ENCODE assay signal across 30 cellular contexts in the genomic region with DNA sequence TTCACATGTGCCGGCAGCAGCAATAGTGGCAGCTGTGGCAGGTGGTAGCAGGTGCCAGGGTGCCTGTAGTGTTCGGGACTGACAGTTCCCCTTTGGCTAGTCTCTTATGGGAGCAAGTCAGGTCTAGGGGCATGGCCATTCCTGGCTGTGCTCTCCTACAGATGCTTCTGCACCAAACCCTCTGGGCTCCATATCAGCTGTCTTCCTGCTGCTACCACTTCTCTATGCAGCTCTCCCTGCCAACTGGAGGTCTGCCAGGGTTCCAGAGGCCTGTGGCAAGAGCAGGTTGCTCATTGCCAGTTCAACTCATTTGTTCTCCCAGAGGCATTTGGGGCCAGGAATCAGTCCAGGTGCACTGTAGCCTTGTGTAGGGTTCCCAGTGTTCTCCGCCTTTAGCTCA.
DNase-seq lines count a peak whose midpoint lies in the region; ATAC-seq and TF ChIP-seq lines count a peak whose summit lies in the region.
"Had no signal": no experiment of that assay in that cellular context is flagged by ENCODE, and none has a peak within 500 bp of the region (broad histone marks: within the 10 kb centered on the region; RNA-seq: fewer than 3 reads in every experiment).

No MANE protein-coding gene starts in this region.

- intact Hi-C loops in MCF 10A (cut with micrococcal nuclease), result no loop called here
- intact Hi-C loops in breast epithelium (cut with DNase I; ENCODE audit: low total_unique reads), result no loop called here
- intact Hi-C loops in left ventricle myocardium superior (cut with micrococcal nuclease), result no loop called here

- no TSS peak for BruUV-seq in MCF 10A (replicated peaks; lab: Mats Ljungman, UMichigan)

- H3K9me3 ChIP-seq in breast epithelium, result no peaks in the 10 kb centered on the region
- H3K9me3 ChIP-seq: ascending aorta, colonic mucosa, prostate gland had no signal

- H3K27me3 ChIP-seq in breast epithelium, result no peaks in the 10 kb centered on the region
- H3K27me3 ChIP-seq: ascending aorta, cardiac muscle cell, colonic mucosa had no signal

- H3K27ac Mint-ChIP-seq in MCF 10A (ENCODE audit: low read depth, unreplicated experiment), result no peak overlapping the region
- H3K27ac Mint-ChIP-seq in stimulated activated memory B cell treated with anti-CD40 and anti-IgM and Interleukin-4, amounts not matched to agents 10 μg/mL and 1 μg/mL and 100 μg/mL, for 72 hours, result no peak overlapping the region
- H3K27ac Mint-ChIP-seq in activated T-cell treated with anti-CD3 and anti-CD28 coated beads, Interleukin-2, amount 50 U/mL, for 24 hours, result no peak overlapping the region
- no peak overlapping the region for H3K27ac Mint-ChIP-seq in HFFc6
- H3K27ac Mint-ChIP-seq: activated naive CD8-positive, alpha-beta T cell treated with anti-CD3 and anti-CD28 coated beads, Interleukin-2, amount 10 ng/mL, durations not matched to agents 7 days and 5 days; CD4-positive, alpha-beta T cell; T-cell had no signal

- H3K4me3 ChIP-seq in breast epithelium, result no peak overlapping the region
- H3K4me3 ChIP-seq: ascending aorta, cardiac muscle cell, colonic mucosa, prostate gland had no signal

- H3K27ac ChIP-seq in breast epithelium, result no peak overlapping the region
- H3K27ac ChIP-seq: ascending aorta, cardiac muscle cell, colonic mucosa, epithelial cell of prostate, HL-60, KMS-11, prostate gland, WERI-Rb-1 had no signal

- TF ChIP-seq CTCF in MCF 10A (IDR thresholded peaks at IDR 0.05; ENCODE audit: unreplicated experiment) (no peak), breast epithelium (IDR thresholded peaks at IDR 0.05) (no peak), HFFc6 (IDR thresholded peaks at IDR 0.05) (no peak)

- H3K4me3 Mint-ChIP-seq in MCF 10A (ENCODE audit: unreplicated experiment) (no peak overlapping the region), HFFc6 (no peak overlapping the region)
- H3K4me3 Mint-ChIP-seq in stimulated activated memory B cell treated with anti-CD40 and anti-IgM and Interleukin-4, amounts not matched to agents 10 μg/mL and 1 μg/mL and 100 μg/mL, for 72 hours, result no peak overlapping the region
- H3K4me3 Mint-ChIP-seq in activated T-cell treated with anti-CD3 and anti-CD28 coated beads, Interleukin-2, amount 50 U/mL, for 24 hours, result no peak overlapping the region
- H3K4me3 Mint-ChIP-seq: activated naive CD8-positive, alpha-beta T cell treated with anti-CD3 and anti-CD28 coated beads, Interleukin-2, amount 10 ng/mL, durations not matched to agents 7 days and 5 days; CD4-positive, alpha-beta T cell; T-cell had no signal

- ATAC-seq in left ventricle myocardium superior (peak; percentile 98), HG03135 (IDR thresholded peaks at IDR 0.05; ENCODE audit: unreplicated experiment) (no peak)
- ATAC-seq in stimulated activated memory B cell treated with anti-CD40 and anti-IgM and Interleukin-4, amounts not matched to agents 10 μg/mL and 1 μg/mL and 100 μg/mL, for 72 hours, result peak; percentile 39
- ATAC-seq: T-cell had no signal

- TF ChIP-seq POLR2A in breast epithelium (IDR thresholded peaks at IDR 0.05), result no peak

- DNase-seq in MCF 10A (ENCODE audit: unreplicated experiment) (peak; percentile 33), breast epithelium (ENCODE audit: low spot score in 2 of 2) (no peak), RPMI8226 (peak; percentile 16), left ventricle myocardium superior (peak; percentile 94), HFFc6 (no peak)
- no peak for DNase-seq in activated T-cell treated with anti-CD3 and anti-CD28 coated beads, Interleukin-2, amount 50 U/mL, for 24 hours
- DNase-seq: activated CD4-positive, alpha-beta T cell treated with anti-CD3 and anti-CD28 coated beads for 48 hours; activated CD8-positive, alpha-beta memory T cell treated with anti-CD3 and anti-CD28 coated beads for 24 hours; activated gamma-delta T cell; activated naive CD8-positive, alpha-beta T cell treated with anti-CD3 and anti-CD28 coated beads, Interleukin-2, amount 10 ng/mL, durations not matched to agents 7 days and 5 days; AML-193; CD4-positive, alpha-beta T cell; colonic mucosa; effector CD8-positive, alpha-beta T cell; NCI-H1694 treated with DMSO at 0.1 percent for 48 hours; NCI-H2227 treated with DMSO at 0.1 percent for 48 hours; NCI-H82; stimulated activated CD4-positive, alpha-beta T cell treated with anti-CD3 and anti-CD28 coated beads, Interleukin-15, amount 100 ng/mL, for 24 hours; stimulated activated CD4-positive, alpha-beta T cell treated with anti-CD3 and anti-CD28 coated beads, Interleukin-4, amount 100 ng/mL, for 4 hours; T-cell; trophoblast cell; WERI-Rb-1 had no signal

- no peaks in the 10 kb centered on the region for H3K36me3 ChIP-seq in breast epithelium
- H3K36me3 ChIP-seq: ascending aorta, cardiac muscle cell, colonic mucosa, prostate gland, WERI-Rb-1 had no signal

- POLR2A ChIA-PET in MCF 10A (lab: Yijun Ruan, JAX), result interaction anchor here (0.6 kb wide), 1 partner anchor 77 kb away, joined by 3 read pairs; no protein-coding TSS in a partner anchor

- H3K4me1 Mint-ChIP-seq in MCF 10A (ENCODE audit: insufficient read depth, unreplicated experiment) (no peaks in the 10 kb centered on the region), HFFc6 (ENCODE audit: low read depth) (no peaks in the 10 kb centered on the region)
- no peaks in the 10 kb centered on the region for H3K4me1 Mint-ChIP-seq in stimulated activated memory B cell treated with anti-CD40 and anti-IgM and Interleukin-4, amounts not matched to agents 10 μg/mL and 1 μg/mL and 100 μg/mL, for 72 hours
- H3K4me1 Mint-ChIP-seq in activated T-cell treated with anti-CD3 and anti-CD28 coated beads, Interleukin-2, amount 50 U/mL, for 24 hours (ENCODE audit: low read depth), result no peaks in the 10 kb centered on the region
- H3K4me1 Mint-ChIP-seq: activated naive CD8-positive, alpha-beta T cell treated with anti-CD3 and anti-CD28 coated beads, Interleukin-2, amount 10 ng/mL, durations not matched to agents 7 days and 5 days; T-cell had no signal

- no peaks in the 10 kb centered on the region for H3K4me1 ChIP-seq in breast epithelium
- H3K4me1 ChIP-seq: ascending aorta, colonic mucosa, prostate gland had no signal

- H3K27me3 Mint-ChIP-seq in MCF 10A (ENCODE audit: insufficient read depth, unreplicated experiment) (peaks cover 12% of the 10 kb centered on the region), HFFc6 (ENCODE audit: insufficient read depth) (no peaks in the 10 kb centered on the region)
- H3K27me3 Mint-ChIP-seq in stimulated activated memory B cell treated with anti-CD40 and anti-IgM and Interleukin-4, amounts not matched to agents 10 μg/mL and 1 μg/mL and 100 μg/mL, for 72 hours, result no peaks in the 10 kb centered on the region
- no peaks in the 10 kb centered on the region for H3K27me3 Mint-ChIP-seq in activated T-cell treated with anti-CD3 and anti-CD28 coated beads, Interleukin-2, amount 50 U/mL, for 24 hours
- H3K27me3 Mint-ChIP-seq: activated naive CD8-positive, alpha-beta T cell treated with anti-CD3 and anti-CD28 coated beads, Interleukin-2, amount 10 ng/mL, durations not matched to agents 7 days and 5 days; CD4-positive, alpha-beta T cell; T-cell had no signal

- H3K36me3 Mint-ChIP-seq in MCF 10A (ENCODE audit: insufficient read depth, unreplicated experiment) (no peaks in the 10 kb centered on the region), HFFc6 (ENCODE audit: low read depth) (no peaks in the 10 kb centered on the region)
- H3K36me3 Mint-ChIP-seq in stimulated activated memory B cell treated with anti-CD40 and anti-IgM and Interleukin-4, amounts not matched to agents 10 μg/mL and 1 μg/mL and 100 μg/mL, for 72 hours, result no peaks in the 10 kb centered on the region
- H3K36me3 Mint-ChIP-seq in activated T-cell treated with anti-CD3 and anti-CD28 coated beads, Interleukin-2, amount 50 U/mL, for 24 hours (ENCODE audit: low read depth), result no peaks in the 10 kb centered on the region
- H3K36me3 Mint-ChIP-seq: activated naive CD8-positive, alpha-beta T cell treated with anti-CD3 and anti-CD28 coated beads, Interleukin-2, amount 10 ng/mL, durations not matched to agents 7 days and 5 days; T-cell had no signal

- H3K9me3 Mint-ChIP-seq in MCF 10A (ENCODE audit: unreplicated experiment) (peaks cover 16% of the 10 kb centered on the region), HFFc6 (peaks cover 44% of the 10 kb centered on the region)
- H3K9me3 Mint-ChIP-seq in stimulated activated memory B cell treated with anti-CD40 and anti-IgM and Interleukin-4, amounts not matched to agents 10 μg/mL and 1 μg/mL and 100 μg/mL, for 72 hours, result peaks cover 16% of the 10 kb centered on the region
- no peaks in the 10 kb centered on the region for H3K9me3 Mint-ChIP-seq in activated T-cell treated with anti-CD3 and anti-CD28 coated beads, Interleukin-2, amount 50 U/mL, for 24 hours
- H3K9me3 Mint-ChIP-seq: activated naive CD8-positive, alpha-beta T cell treated with anti-CD3 and anti-CD28 coated beads, Interleukin-2, amount 10 ng/mL, durations not matched to agents 7 days and 5 days had no signal

- CTCF ChIA-PET in MCF 10A (lab: Yijun Ruan, JAX), result interaction anchor here (0.6 to 0.8 kb wide), 2 partner anchors 89 to 597 kb away, joined by 3 read pairs; no protein-coding TSS in a partner anchor

Comparison
In these comparisons a context has a peak if more than half of its experiments do, and no peak if none do; other contexts are left out.
1. DNase-seq: peak in MCF 10A (single experiment), RPMI8226 (single experiment) and left ventricle myocardium superior (single experiment); none in breast epithelium (0 of 2), activated T-cell treated with anti-CD3 and anti-CD28 coated beads, Interleukin-2, amount 50 U/mL, for 24 hours (single experiment) and HFFc6 (single experiment).